ENCODE assay signal across 29 cellular contexts in the genomic region with DNA sequence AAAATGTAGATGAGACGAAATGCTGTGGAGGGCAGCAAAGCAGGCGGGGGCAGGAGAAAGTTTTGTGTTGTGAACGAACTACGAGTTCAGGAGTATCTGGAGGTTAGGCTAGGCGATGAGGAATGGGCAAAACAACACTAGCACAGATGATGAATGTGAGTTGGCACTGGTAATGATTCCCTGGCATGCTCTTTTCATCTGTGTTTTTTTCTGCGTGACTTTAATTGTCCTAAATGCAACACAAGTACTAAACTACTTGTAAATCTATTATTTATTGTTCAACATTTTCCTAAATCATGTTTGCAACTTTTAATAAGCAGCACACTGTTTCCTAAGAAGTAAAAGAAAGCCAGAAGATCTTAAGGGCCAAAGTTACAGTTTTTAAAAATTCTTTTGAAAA.
"Had no signal": no experiment of that assay in that cellular context is flagged by ENCODE, and none has a peak within 500 bp of the region (broad histone marks: within the 10 kb centered on the region; RNA-seq: fewer than 3 reads in every experiment).

No MANE protein-coding gene starts in this region.

- ATAC-seq: left colon; left lung; lower lobe of right lung; natural killer cell; right lobe of liver; stimulated activated memory B cell treated with anti-CD40 and anti-IgM and Interleukin-4, amounts not matched to agents 10 μg/mL and 1 μg/mL and 100 μg/mL, for 72 hours; stimulated activated naive CD8-positive, alpha-beta T cell treated with anti-CD3 and anti-CD28 coated beads, Interleukin-15, amount 100 ng/mL, for 72 hours had no signal

- DNase-seq: hippocampal formation; immature natural killer cell; kidney; left colon; left lung; lower lobe of right lung; mammary epithelial cell; mesenchymal stem cell; naive B cell; natural killer cell; nephron progenitor cell; ovary; right lobe of liver; stimulated activated CD4-positive, alpha-beta T cell treated with anti-CD3 and anti-CD28 coated beads, Interleukin-1b, Interleukin-23, amount 100 ng/mL, for 48 hours; stimulated activated CD4-positive, alpha-beta T cell treated with anti-CD3 and anti-CD28 coated beads, Interleukin-2, amount 100 ng/mL, for 48 hours; stimulated activated CD4-positive, alpha-beta T cell treated with anti-CD3 and anti-CD28 coated beads, Interleukin-4, amount 100 ng/mL, for 4 hours; stimulated activated CD8-positive, alpha-beta memory T cell treated with anti-CD3 and anti-CD28 coated beads, Interleukin-4, amount 100 ng/mL, for 48 hours; stimulated activated naive CD4-positive, alpha-beta T cell treated with Interleukin-2 at 50 U/mL for 16 hours; stimulated activated naive CD8-positive, alpha-beta T cell treated with anti-CD3 and anti-CD28 coated beads, Interleukin-15, amount 100 ng/mL, for 72 hours; substantia nigra; uterus had no signal

- FAIRE-seq: islet of Langerhans, kidney had no signal

- H3K9me3 Mint-ChIP-seq: immature natural killer cell; mesothelial cell of epicardium; naive B cell; natural killer cell; nephron progenitor cell; stimulated activated memory B cell treated with anti-CD40 and anti-IgM and Interleukin-4, amounts not matched to agents 10 μg/mL and 1 μg/mL and 100 μg/mL, for 72 hours; stimulated activated naive CD8-positive, alpha-beta T cell treated with anti-CD3 and anti-CD28 coated beads, Interleukin-15, amount 100 ng/mL, for 72 hours; type B pancreatic cell had no signal

- H3K27ac Mint-ChIP-seq: immature natural killer cell; mesothelial cell of epicardium; naive B cell; natural killer cell; nephron progenitor cell; progenitor cell of endocrine pancreas; stimulated activated memory B cell treated with anti-CD40 and anti-IgM and Interleukin-4, amounts not matched to agents 10 μg/mL and 1 μg/mL and 100 μg/mL, for 72 hours; stimulated activated naive CD8-positive, alpha-beta T cell treated with anti-CD3 and anti-CD28 coated beads, Interleukin-15, amount 100 ng/mL, for 72 hours; type B pancreatic cell had no signal

- H3K4me1 Mint-ChIP-seq: mesothelial cell of epicardium; naive B cell; nephron progenitor cell; stimulated activated naive CD8-positive, alpha-beta T cell treated with anti-CD3 and anti-CD28 coated beads, Interleukin-15, amount 100 ng/mL, for 72 hours had no signal

- H3K4me3 ChIP-seq: left lung, lower lobe of right lung, ovary, right atrium auricular region, right lobe of liver, smooth muscle cell, tibial nerve, uterus had no signal

- H3K4me2 ChIP-seq: smooth muscle cell had no signal

- H3K36me3 ChIP-seq: left lung, lower lobe of right lung, ovary, right atrium auricular region, right lobe of liver, tibial nerve, uterus had no signal

- H3K27me3 Mint-ChIP-seq: naive B cell; progenitor cell of endocrine pancreas; stimulated activated memory B cell treated with anti-CD40 and anti-IgM and Interleukin-4, amounts not matched to agents 10 μg/mL and 1 μg/mL and 100 μg/mL, for 72 hours; stimulated activated naive CD8-positive, alpha-beta T cell treated with anti-CD3 and anti-CD28 coated beads, Interleukin-15, amount 100 ng/mL, for 72 hours; type B pancreatic cell had no signal

- H3K4me1 ChIP-seq: left lung, lower lobe of right lung, right atrium auricular region, right lobe of liver, tibial nerve, uterus had no signal

- H3K36me3 Mint-ChIP-seq: immature natural killer cell; mesothelial cell of epicardium; naive B cell; natural killer cell; stimulated activated memory B cell treated with anti-CD40 and anti-IgM and Interleukin-4, amounts not matched to agents 10 μg/mL and 1 μg/mL and 100 μg/mL, for 72 hours; type B pancreatic cell had no signal

- H3K27ac ChIP-seq: left lung, lower lobe of right lung, ovary, right atrium auricular region, right lobe of liver, tibial nerve, uterus had no signal

- H3K27me3 ChIP-seq: left lung, ovary, right atrium auricular region, right lobe of liver, tibial nerve, uterus had no signal

- H3K4me3 Mint-ChIP-seq: immature natural killer cell; mesothelial cell of epicardium; naive B cell; natural killer cell; nephron progenitor cell; stimulated activated memory B cell treated with anti-CD40 and anti-IgM and Interleukin-4, amounts not matched to agents 10 μg/mL and 1 μg/mL and 100 μg/mL, for 72 hours; stimulated activated naive CD8-positive, alpha-beta T cell treated with anti-CD3 and anti-CD28 coated beads, Interleukin-15, amount 100 ng/mL, for 72 hours; type B pancreatic cell had no signal

- H3K9me3 ChIP-seq: left lung, lower lobe of right lung, ovary, right atrium auricular region, right lobe of liver, tibial nerve, uterus had no signal
